Comparison of ENCODE assay signal across 3 cellular contexts in genomic region chr10:69307434-69307833, GRCh38.
A peak's percentile ranks its signal among the peaks of the same experiment; 100 is the strongest.
TF ChIP-seq lines count a peak whose summit lies in the region.

No MANE protein-coding gene starts in this region.

TF ChIP-seq in GM23338, 12 proteins besides CTCF, POLR2A, EP300 and RAD21 (continues in another document):
- TF ChIP-seq ZNF462 (CRISPR knock-in tag; IDR thresholded peaks at IDR 0.05) (no peak), STAT1 (IDR thresholded peaks at IDR 0.05; ENCODE audit: unreplicated experiment) (no peak), ZNF331 (CRISPR knock-in tag; IDR thresholded peaks at IDR 0.05; ENCODE audit: low read depth) (no peak), JUNB (IDR thresholded peaks at IDR 0.05; ENCODE audit: unreplicated experiment) (no peak)

TF ChIP-seq in HEK293, 187 proteins besides CTCF, POLR2A, EP300 and RAD21:
- 0 out of 2 replicates have a peak, but pooled peaks have one; percentile 8 for TF ChIP-seq ZNF26 (tag by site-specific recombination; IDR thresholded peaks at IDR 0.05)
- TF ChIP-seq ZNF707 (tag by site-specific recombination; IDR thresholded peaks at IDR 0.05), result no peak
- TF ChIP-seq ZNF248 (tag by site-specific recombination; IDR thresholded peaks at IDR 0.05), result no peak
- no peak for TF ChIP-seq ZNF112 (tag by site-specific recombination; IDR thresholded peaks at IDR 0.05)
- no peak for TF ChIP-seq ZNF792 (tag by site-specific recombination; IDR thresholded peaks at IDR 0.05)
- no peak for TF ChIP-seq ZNF362 (tag by site-specific recombination; IDR thresholded peaks at IDR 0.05)
- no peak for TF ChIP-seq WT1 (tag by site-specific recombination; IDR thresholded peaks at IDR 0.05)
- no peak for TF ChIP-seq ZNF214 (tag by site-specific recombination; IDR thresholded peaks at IDR 0.05; ENCODE audit: borderline replicate concordance)

TF ChIP-seq in K562, 482 proteins besides CTCF, POLR2A, EP300 and RAD21:
- TF ChIP-seq BCOR (IDR thresholded peaks at IDR 0.05) (peak; percentile 84), ARID3A (IDR thresholded peaks at IDR 0.05; ENCODE audit: borderline replicate concordance, low read depth, low read length) (no peak), RBM15 (IDR thresholded peaks at IDR 0.05; ENCODE audit: insufficient read depth, low read length) (no peak), CHCHD3 (CRISPR knock-in tag; IDR thresholded peaks at IDR 0.05) (no peak), RBM25 (IDR thresholded peaks at IDR 0.05; ENCODE audit: low read depth, low read length, severe bottlenecking) (peak; percentile 90), CBX3 (IDR thresholded peaks at IDR 0.05; ENCODE audit: borderline replicate concordance in 1 of 2, low read length in 2 of 2) (peak in 1 of 2 experiments; percentile 15; a peak in 1 of 3 replicates), PATZ1 (CRISPR knock-in tag; IDR thresholded peaks at IDR 0.05; ENCODE audit: borderline replicate concordance) (no peak), MITF (IDR thresholded peaks at IDR 0.05) (no peak), ESRRA (IDR thresholded peaks at IDR 0.05; ENCODE audit: borderline replicate concordance, low read depth) (peak; percentile 80; the same call in 1 of the 2 replicates)
